Comparison of ENCODE assay signal across 14 cellular contexts in genomic region chr17:46043606-46044005, GRCh38. TPM values are rescaled to one million over a fixed set of nuclear protein-coding genes. Genes with fewer than 3 reads are reported as not detected.
DNase-seq lines count a peak whose midpoint lies in the region; ATAC-seq, FAIRE-seq and TF ChIP-seq lines count a peak whose summit lies in the region.
"Had no signal": no experiment of that assay in that cellular context is flagged by ENCODE, and none has a peak within 500 bp of the region (broad histone marks: within the 10 kb centered on the region; RNA-seq: fewer than 3 reads in every experiment).

No MANE protein-coding gene starts in this region.

- no peaks in the 10 kb centered on the region for H3K9me3 Mint-ChIP-seq in activated T-cell treated with anti-CD3 and anti-CD28 coated beads, Interleukin-2, amount 50 U/mL, for 72 hours
- no peaks in the 10 kb centered on the region for H3K9me3 Mint-ChIP-seq in activated T-cell treated with anti-CD3 and anti-CD28 coated beads, Interleukin-2, amount 50 U/mL, for 4 hours
- H3K9me3 Mint-ChIP-seq in central memory CD8-positive, alpha-beta T cell, result no peaks in the 10 kb centered on the region
- H3K9me3 Mint-ChIP-seq in naive thymus-derived CD4-positive, alpha-beta T cell, result no peaks in the 10 kb centered on the region

- no peak overlapping the region for H3K4me3 ChIP-seq in naive thymus-derived CD4-positive, alpha-beta T cell (ENCODE audit: low read length)
- H3K4me3 ChIP-seq in upper lobe of left lung, result no peak overlapping the region
- H3K4me3 ChIP-seq: skin epidermis had no signal

- POLR2A ChIA-PET in naive thymus-derived CD4-positive, alpha-beta T cell (lab: Charles Lee), result interaction anchor here (0.7 to 2.5 kb wide), 5 partner anchors 144 to 778 kb away, joined by 3 to 13 read pairs (median 5); no protein-coding TSS in a partner anchor

- no peaks in the 10 kb centered on the region for H3K27me3 ChIP-seq in naive thymus-derived CD4-positive, alpha-beta T cell (ENCODE audit: control insufficient read depth in 2 of 2, insufficient read depth in 2 of 2, low read length in 2 of 2)
- H3K27me3 ChIP-seq in upper lobe of left lung, result no peaks in the 10 kb centered on the region

- no peak for DNase-seq in activated T-cell treated with anti-CD3 and anti-CD28 coated beads, Interleukin-2, amount 50 U/mL, for 72 hours
- DNase-seq in activated T-cell treated with anti-CD3 and anti-CD28 coated beads, Interleukin-2, amount 50 U/mL, for 4 hours, result no peak
- DNase-seq in central memory CD8-positive, alpha-beta T cell (ENCODE audit: low spot score in 2 of 2), result no peak
- no peak for DNase-seq in naive thymus-derived CD4-positive, alpha-beta T cell
- DNase-seq in upper lobe of left lung, result no peak
- DNase-seq in occipital lobe (lab: John Stamatoyannopoulos, UW), result no peak
- DNase-seq in NCI-H1436 treated with DMSO at 0.1 percent for 48 hours (lab: John Stamatoyannopoulos, UW), result no peak
- DNase-seq in D721Med (ENCODE audit: insufficient read length, low spot score), result no peak
- DNase-seq: Right ventricle myocardium superior had no signal

- peak in 1 of 4 donors; percentile 74 for TF ChIP-seq EP300 in upper lobe of left lung (IDR thresholded peaks at IDR 0.05)

- H3K4me3 Mint-ChIP-seq in activated T-cell treated with anti-CD3 and anti-CD28 coated beads, Interleukin-2, amount 50 U/mL, for 72 hours, result no peak overlapping the region
- no peak overlapping the region for H3K4me3 Mint-ChIP-seq in activated T-cell treated with anti-CD3 and anti-CD28 coated beads, Interleukin-2, amount 50 U/mL, for 4 hours
- H3K4me3 Mint-ChIP-seq in central memory CD8-positive, alpha-beta T cell, result no peak overlapping the region
- H3K4me3 Mint-ChIP-seq in naive thymus-derived CD4-positive, alpha-beta T cell, result no peak overlapping the region

- no peaks in the 10 kb centered on the region for H3K9me3 ChIP-seq in naive thymus-derived CD4-positive, alpha-beta T cell (ENCODE audit: control insufficient read depth in 2 of 3, low read length in 3 of 3)
- no peaks in the 10 kb centered on the region for H3K9me3 ChIP-seq in upper lobe of left lung

- H3K27me3 Mint-ChIP-seq in activated T-cell treated with anti-CD3 and anti-CD28 coated beads, Interleukin-2, amount 50 U/mL, for 72 hours (ENCODE audit: low read depth), result no peaks in the 10 kb centered on the region
- H3K27me3 Mint-ChIP-seq in activated T-cell treated with anti-CD3 and anti-CD28 coated beads, Interleukin-2, amount 50 U/mL, for 4 hours (ENCODE audit: low read depth), result no peaks in the 10 kb centered on the region
- H3K27me3 Mint-ChIP-seq in central memory CD8-positive, alpha-beta T cell, result no peaks in the 10 kb centered on the region
- H3K27me3 Mint-ChIP-seq in naive thymus-derived CD4-positive, alpha-beta T cell, result no peaks in the 10 kb centered on the region

- FAIRE-seq in D721Med (lab: Jason Lieb, UNC), result no peak

- no peaks in the 10 kb centered on the region for H3K4me1 ChIP-seq in naive thymus-derived CD4-positive, alpha-beta T cell (ENCODE audit: control insufficient read depth in 2 of 2, insufficient read depth in 2 of 2, low read length in 2 of 2)
- peaks cover 25 to 42% (median 34%) of the 10 kb centered on the region in 4 donors for H3K4me1 ChIP-seq in upper lobe of left lung

- H3K27ac Mint-ChIP-seq in activated T-cell treated with anti-CD3 and anti-CD28 coated beads, Interleukin-2, amount 50 U/mL, for 72 hours, result peak overlapping the region; percentile 40
- H3K27ac Mint-ChIP-seq in central memory CD8-positive, alpha-beta T cell (ENCODE audit: low read depth), result peak overlapping the region; percentile 61
- peak overlapping the region in 6 of 9 donors; percentile 6 to 58 (median 30) for H3K27ac Mint-ChIP-seq in naive thymus-derived CD4-positive, alpha-beta T cell

- ATAC-seq in activated T-cell treated with anti-CD3 and anti-CD28 coated beads, Interleukin-2, amount 50 U/mL, for 72 hours (replicated peaks in 1 of 2), result no peak
- ATAC-seq in activated T-cell treated with anti-CD3 and anti-CD28 coated beads, Interleukin-2, amount 50 U/mL, for 4 hours, result no peak
- ATAC-seq in central memory CD8-positive, alpha-beta T cell (replicated peaks; ENCODE audit: extremely low read depth, poor library complexity, severe bottlenecking), result no peak
- no peak for ATAC-seq in naive thymus-derived CD4-positive, alpha-beta T cell
- ATAC-seq in upper lobe of left lung (ENCODE audit: low FRiP score in 2 of 2), result peak; percentile 25 to 82

- H3K4me1 Mint-ChIP-seq in activated T-cell treated with anti-CD3 and anti-CD28 coated beads, Interleukin-2, amount 50 U/mL, for 72 hours (ENCODE audit: low read depth), result peaks cover 10% of the 10 kb centered on the region
- H3K4me1 Mint-ChIP-seq in activated T-cell treated with anti-CD3 and anti-CD28 coated beads, Interleukin-2, amount 50 U/mL, for 4 hours (ENCODE audit: low read depth), result peaks cover 14% of the 10 kb centered on the region
- peaks cover 26% of the 10 kb centered on the region for H3K4me1 Mint-ChIP-seq in central memory CD8-positive, alpha-beta T cell
- peaks cover 1 to 23% (median 8%) of the 10 kb centered on the region in 7 donors for H3K4me1 Mint-ChIP-seq in naive thymus-derived CD4-positive, alpha-beta T cell

- H3K36me3 ChIP-seq in naive thymus-derived CD4-positive, alpha-beta T cell (ENCODE audit: control insufficient read depth in 2 of 3, insufficient read depth in 3 of 3, low read length in 3 of 3), result peaks cover 8 to 61% (median 29%) of the 10 kb centered on the region in 3 experiments
- H3K36me3 ChIP-seq in upper lobe of left lung, result peaks cover 10 to 64% (median 31%) of the 10 kb centered on the region in 4 donors

- TF ChIP-seq CTCF in upper lobe of left lung (IDR thresholded peaks at IDR 0.05) (no peak), D721Med (IDR thresholded peaks at IDR 0.05; ENCODE audit: insufficient read depth, missing control alignments) (no peak)

- 48 to 63% methylated on average over 3 of the region's 3 CpGs for WGBS in upper lobe of left lung, 2 donors

- CTCF ChIA-PET in naive thymus-derived CD4-positive, alpha-beta T cell (lab: Charles Lee), result interaction anchor here (0.6 to 3.4 kb wide), 12 partner anchors 10 to 243 kb away, joined by 3 to 41 read pairs (median 4); no protein-coding TSS in a partner anchor

- intact Hi-C loops in naive thymus-derived CD4-positive, alpha-beta T cell (cut with micrococcal nuclease), result loop anchor here (1.0 to 5.0 kb wide), 7 partner anchors 18 to 170 kb away; partner anchors contain the start of gene KANSL1 (in 1 of the 2)

- no peak for TF ChIP-seq POLR2A in upper lobe of left lung (IDR thresholded peaks at IDR 0.05)

- peaks cover 8 to 20% of the 10 kb centered on the region in 2 donors for H3K36me3 Mint-ChIP-seq in activated T-cell treated with anti-CD3 and anti-CD28 coated beads, Interleukin-2, amount 50 U/mL, for 72 hours (ENCODE audit: insufficient read depth in 2 of 2)
- H3K36me3 Mint-ChIP-seq in activated T-cell treated with anti-CD3 and anti-CD28 coated beads, Interleukin-2, amount 50 U/mL, for 4 hours (ENCODE audit: insufficient read depth), result peaks cover 37% of the 10 kb centered on the region
- H3K36me3 Mint-ChIP-seq in central memory CD8-positive, alpha-beta T cell (ENCODE audit: insufficient read depth), result peaks cover 63% of the 10 kb centered on the region
- H3K36me3 Mint-ChIP-seq in naive thymus-derived CD4-positive, alpha-beta T cell, result peaks cover 0 to 34% (median 10%) of the 10 kb centered on the region in 5 donors

- H3K27ac ChIP-seq in naive thymus-derived CD4-positive, alpha-beta T cell (ENCODE audit: low read depth, low read length), result no peak overlapping the region
- peak overlapping the region; percentile 56 to 73 (median 65) for H3K27ac ChIP-seq in upper lobe of left lung

RNA-seq across cellular contexts. Expression of gene STH, which starts 44.6 kb away (rescaled TPM):
- total RNA-seq in activated T-cell treated with anti-CD3 and anti-CD28 coated beads, Interleukin-2, amount 50 U/mL, for 72 hours, result not detected
- total RNA-seq in activated T-cell treated with anti-CD3 and anti-CD28 coated beads, Interleukin-2, amount 50 U/mL, for 4 hours, result not detected
- not detected for total RNA-seq in naive thymus-derived CD4-positive, alpha-beta T cell
- not detected for polyA plus RNA-seq in naive thymus-derived CD4-positive, alpha-beta T cell
- total RNA-seq in upper lobe of left lung (not detected), occipital lobe (3.9 TPM)
- total RNA-seq: IMR-90, myocyte, Right ventricle myocardium superior had no signal
- polyA plus RNA-seq: adipose tissue, AG04450, IMR-90 had no signal

Comparison
In these comparisons a context has a peak if more than half of its experiments do, and no peak if none do; other contexts are left out.
1. ATAC-seq: peak in upper lobe of left lung (2 of 2); none in activated T-cell treated with anti-CD3 and anti-CD28 coated beads, Interleukin-2, amount 50 U/mL, for 72 hours (0 of 2), activated T-cell treated with anti-CD3 and anti-CD28 coated beads, Interleukin-2, amount 50 U/mL, for 4 hours (0 of 2), central memory CD8-positive, alpha-beta T cell (single experiment) and naive thymus-derived CD4-positive, alpha-beta T cell (single experiment).
2. Peak in every context shown above with its lines, with median percentiles within 50 percentile points of each other: H3K27ac Mint-ChIP-seq.